Comparison of ENCODE assay signal across 14 cellular contexts in genomic region chr2:44930274-44930826, GRCh38. TPM values are rescaled to one million over a fixed set of nuclear protein-coding genes. Genes with fewer than 3 reads are reported as not detected.
DNase-seq lines count a peak whose midpoint lies in the region; ATAC-seq and FAIRE-seq lines count a peak whose summit lies in the region.
"Had no signal": no experiment of that assay in that cellular context is flagged by ENCODE, and none has a peak within 500 bp of the region (broad histone marks: within the 10 kb centered on the region; RNA-seq: fewer than 3 reads in every experiment).

No MANE protein-coding gene starts in this region.

- peaks cover 21 to 53% of the 10 kb centered on the region in 2 donors for H3K27me3 ChIP-seq in small intestine (ENCODE audit: control insufficient read depth in 2 of 2, insufficient read depth in 2 of 2, low read length in 2 of 2)

- DNase-seq in EL, result peak; percentile 25
- no peak for DNase-seq in GM19239 (ENCODE audit: insufficient read length, low spot score)
- DNase-seq in activated naive CD8-positive, alpha-beta T cell treated with anti-CD3 and anti-CD28 coated beads, Interleukin-2, amount 50 U/mL, for 24 hours, result no peak
- DNase-seq in naive B cell, result no peak
- DNase-seq in epidermal melanocyte (ENCODE audit: insufficient read length, low spot score), result no peak
- no peak for DNase-seq in small intestine
- DNase-seq: activated gamma-delta T cell treated with Interleukin-2 at 50 U/mL for 16 hours, kidney, NCI-H226, RPMI8226 had no signal

- no peaks in the 10 kb centered on the region for H3K9me3 ChIP-seq in small intestine (ENCODE audit: control insufficient read depth, low read depth)
- H3K9me3 ChIP-seq: neutrophil had no signal

- FAIRE-seq in GM19239 (lab: Jason Lieb, UNC) (peak; percentile 87), small intestine (lab: Jason Lieb, UNC) (no peak)
- FAIRE-seq: kidney had no signal

- H3K4me1 Mint-ChIP-seq in activated naive CD8-positive, alpha-beta T cell treated with anti-CD3 and anti-CD28 coated beads, Interleukin-2, amount 50 U/mL, for 24 hours, result peaks cover 24% of the 10 kb centered on the region
- peaks cover 35 to 58% (median 44%) of the 10 kb centered on the region in 3 donors for H3K4me1 Mint-ChIP-seq in naive B cell

- H3K36me3 Mint-ChIP-seq in activated naive CD8-positive, alpha-beta T cell treated with anti-CD3 and anti-CD28 coated beads, Interleukin-2, amount 50 U/mL, for 24 hours (ENCODE audit: low read depth), result no peaks in the 10 kb centered on the region
- peaks cover 0 to 7% of the 10 kb centered on the region in 2 donors for H3K36me3 Mint-ChIP-seq in naive B cell

- H3K4me3 ChIP-seq in small intestine (ENCODE audit: low read depth in 1 of 2, low read length in 2 of 2), result no peak overlapping the region

- no peaks in the 10 kb centered on the region for H3K9me3 Mint-ChIP-seq in activated naive CD8-positive, alpha-beta T cell treated with anti-CD3 and anti-CD28 coated beads, Interleukin-2, amount 50 U/mL, for 24 hours
- peaks cover 0 to 21% (median 7%) of the 10 kb centered on the region in 7 donors for H3K9me3 Mint-ChIP-seq in naive B cell

- peaks cover 0 to 2% of the 10 kb centered on the region in 2 donors for H3K4me1 ChIP-seq in small intestine (ENCODE audit: control insufficient read depth in 2 of 2, insufficient read depth in 1 of 2, low read depth in 1 of 2, low read length in 1 of 2)

- peak overlapping the region; percentile 43 for H3K4me3 Mint-ChIP-seq in activated naive CD8-positive, alpha-beta T cell treated with anti-CD3 and anti-CD28 coated beads, Interleukin-2, amount 50 U/mL, for 24 hours
- peak overlapping the region; percentile 63 to 88 (median 78) for H3K4me3 Mint-ChIP-seq in naive B cell

- H3K27ac ChIP-seq in small intestine (ENCODE audit: low read depth in 1 of 2, low read length in 1 of 2), result no peak overlapping the region
- H3K27ac ChIP-seq: neutrophil, VCaP had no signal

- ATAC-seq in activated naive CD8-positive, alpha-beta T cell treated with anti-CD3 and anti-CD28 coated beads, Interleukin-2, amount 50 U/mL, for 24 hours, result no peak
- ATAC-seq in naive B cell (ENCODE audit: low read depth in 2 of 2) (peak; percentile 20 to 39), GM18873 (IDR thresholded peaks at IDR 0.05; ENCODE audit: low FRiP score, unreplicated experiment) (no peak), HG03039 (IDR thresholded peaks at IDR 0.05; ENCODE audit: unreplicated experiment) (no peak)

- peaks cover 85% of the 10 kb centered on the region for H3K27me3 Mint-ChIP-seq in activated naive CD8-positive, alpha-beta T cell treated with anti-CD3 and anti-CD28 coated beads, Interleukin-2, amount 50 U/mL, for 24 hours
- peaks cover 67 to 84% (median 83%) of the 10 kb centered on the region in 3 donors for H3K27me3 Mint-ChIP-seq in naive B cell

- 4 to 6% (median 6%) methylated on average over 22 of the region's 22 CpGs for WGBS in small intestine, 3 donors

- no peak overlapping the region for H3K27ac Mint-ChIP-seq in activated naive CD8-positive, alpha-beta T cell treated with anti-CD3 and anti-CD28 coated beads, Interleukin-2, amount 50 U/mL, for 24 hours
- H3K27ac Mint-ChIP-seq in naive B cell, result peak overlapping the region in 2 of 6 donors; percentile 24 to 91

- no peaks in the 10 kb centered on the region for H3K36me3 ChIP-seq in small intestine (ENCODE audit: control insufficient read depth in 2 of 2, insufficient read depth in 2 of 2, low read length in 2 of 2)
- H3K36me3 ChIP-seq: neutrophil had no signal

RNA-seq across cellular contexts. Expression of gene SIX3, which starts 11.2 kb away (rescaled TPM):
- polyA plus RNA-seq in naive B cell (ENCODE audit: low read depth in 6 of 6), result not detected
- polyA plus RNA-seq in small intestine, result not detected

Comparison
In these comparisons a context has a peak if more than half of its experiments do, and no peak if none do; other contexts are left out.
1. ATAC-seq: peak in naive B cell (2 of 2); none in activated naive CD8-positive, alpha-beta T cell treated with anti-CD3 and anti-CD28 coated beads, Interleukin-2, amount 50 U/mL, for 24 hours (single experiment), GM18873 (single experiment) and HG03039 (single experiment).